Comparison of ENCODE assay signal across 1 cellular context in the genomic region with DNA sequence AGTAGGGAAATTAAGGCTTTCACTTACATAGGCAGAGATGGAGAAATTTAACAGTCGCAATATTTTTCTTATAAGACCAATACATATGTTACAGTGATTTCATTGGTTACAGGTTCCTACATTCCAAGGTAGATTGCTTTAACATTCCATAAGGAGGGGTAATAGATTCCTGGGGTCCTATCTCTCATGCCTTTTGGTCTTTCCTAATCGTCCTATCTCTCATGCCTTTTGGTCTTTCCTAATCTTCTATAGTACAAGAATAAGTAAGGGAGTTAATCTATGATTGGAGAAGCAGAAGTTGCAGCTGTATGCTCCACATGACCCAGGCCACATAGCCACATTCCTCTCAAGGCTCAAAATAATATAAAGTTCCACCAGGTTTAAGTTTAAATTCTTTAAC.
TF ChIP-seq lines count a peak whose summit lies in the region.

No MANE protein-coding gene starts in this region.

TF ChIP-seq in GM23338, 12 proteins besides CTCF, POLR2A, EP300 and RAD21 (continued from another document):
- TF ChIP-seq JUNB (IDR thresholded peaks at IDR 0.05; ENCODE audit: unreplicated experiment) (no peak), ZNF331 (CRISPR knock-in tag; IDR thresholded peaks at IDR 0.05; ENCODE audit: low read depth) (no peak)
